Comparison of ENCODE assay signal across 13 cellular contexts in the genomic region with DNA sequence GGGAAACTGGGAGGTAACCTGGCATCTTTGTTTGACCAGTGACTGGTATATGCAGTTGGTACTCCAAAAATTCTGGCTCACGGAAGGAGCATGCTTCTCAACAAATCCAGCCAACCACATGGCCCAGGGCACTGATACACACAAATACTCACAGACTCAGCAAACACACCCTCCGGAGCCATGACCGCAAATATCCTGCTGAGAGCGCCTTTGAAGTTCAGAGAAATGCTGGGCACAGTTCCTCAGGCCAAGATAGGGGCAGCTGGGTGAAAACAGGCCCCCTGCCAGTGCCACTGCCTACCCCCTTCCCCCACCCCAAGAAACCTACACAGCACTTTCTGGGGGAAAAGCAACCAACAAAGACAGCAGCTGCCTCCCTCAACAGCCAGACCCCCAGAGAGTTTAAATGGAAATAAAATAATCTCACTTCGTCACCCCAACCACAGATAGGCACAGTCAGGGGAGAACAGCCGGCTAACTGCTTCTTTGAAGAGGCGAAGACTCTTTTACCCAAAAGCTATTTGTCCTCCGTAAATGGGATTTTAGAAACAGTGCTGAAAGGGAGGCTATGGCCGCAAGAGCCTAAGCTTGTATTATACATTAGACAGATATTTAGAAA.
DNase-seq lines count a peak whose midpoint lies in the region; ATAC-seq and TF ChIP-seq lines count a peak whose summit lies in the region.
"Had no signal": no experiment of that assay in that cellular context is flagged by ENCODE, and none has a peak within 500 bp of the region (broad histone marks: within the 10 kb centered on the region; RNA-seq: fewer than 3 reads in every experiment).

No MANE protein-coding gene starts in this region.

- H3K4me3 ChIP-seq in CD8-positive, alpha-beta T cell (ENCODE audit: low read depth, low read length), result no peak overlapping the region
- H3K4me3 ChIP-seq in BE2C (ENCODE audit: low read depth, low read length), result no peak overlapping the region
- H3K4me3 ChIP-seq: thoracic aorta had no signal

- H3K27me3 Mint-ChIP-seq in CD8-positive, alpha-beta T cell (ENCODE audit: low read depth), result peaks cover 4% of the 10 kb centered on the region

- POLR2A ChIA-PET in CD8-positive, alpha-beta T cell (lab: Charles Lee), result no interaction called here

- H3K36me3 Mint-ChIP-seq in CD8-positive, alpha-beta T cell, result no peaks in the 10 kb centered on the region
- H3K36me3 Mint-ChIP-seq: CD4-positive, alpha-beta memory T cell had no signal

- H3K4me1 Mint-ChIP-seq in CD8-positive, alpha-beta T cell (ENCODE audit: low read depth), result peaks cover 2% of the 10 kb centered on the region

- H3K27ac ChIP-seq in CD8-positive, alpha-beta T cell (ENCODE audit: low read depth, low read length), result no peak overlapping the region
- H3K27ac ChIP-seq: thoracic aorta had no signal

- intact Hi-C loops in CD8-positive, alpha-beta T cell (cut with DNase I, micrococcal nuclease), result no loop called here

- no peak overlapping the region for H3K27ac Mint-ChIP-seq in CD8-positive, alpha-beta T cell
- H3K27ac Mint-ChIP-seq: CD4-positive, alpha-beta memory T cell had no signal

- no peak for ATAC-seq in CD8-positive, alpha-beta T cell

- peak; percentile 69 for DNase-seq in A172 (ENCODE audit: low spot score)
- DNase-seq in ELF-1 (ENCODE audit: low read depth, low spot score), result peak; percentile 32
- DNase-seq in RPMI8226, result peak; percentile 89
- peak; percentile 79 for DNase-seq in foreskin melanocyte
- no peak for DNase-seq in OCI-M2 (lab: John Stamatoyannopoulos, UW; ENCODE audit: unreplicated experiment)
- no peak for DNase-seq in CD8-positive, alpha-beta T cell
- no peak for DNase-seq in BE2C
- no peak for DNase-seq in NCI-H226
- DNase-seq: activated gamma-delta T cell; CD4-positive, alpha-beta memory T cell; cortex of kidney; NK-92 treated with Interleukin-12 subunit alpha and Interleukin-12 subunit beta, amount 100 ng/mL, for 24 hours had no signal

- TF ChIP-seq CTCF in CD8-positive, alpha-beta T cell (IDR thresholded peaks at IDR 0.05), result no peak
- TF ChIP-seq CTCF in BE2C (IDR thresholded peaks at IDR 0.05; ENCODE audit: low read depth, low read length), result no peak

- no peaks in the 10 kb centered on the region for H3K9me3 Mint-ChIP-seq in CD8-positive, alpha-beta T cell
- H3K9me3 Mint-ChIP-seq: CD4-positive, alpha-beta memory T cell had no signal

- H3K9me3 ChIP-seq in CD8-positive, alpha-beta T cell (ENCODE audit: low read length), result no peaks in the 10 kb centered on the region
- no peaks in the 10 kb centered on the region for H3K9me3 ChIP-seq in BE2C
- H3K9me3 ChIP-seq: thoracic aorta had no signal

- H3K4me1 ChIP-seq in CD8-positive, alpha-beta T cell (ENCODE audit: insufficient read depth, low read length), result peaks cover 11% of the 10 kb centered on the region
- H3K4me1 ChIP-seq in BE2C, result peaks cover 7% of the 10 kb centered on the region

- H3K4me3 Mint-ChIP-seq in CD8-positive, alpha-beta T cell, result no peak overlapping the region

- H3K36me3 ChIP-seq in CD8-positive, alpha-beta T cell (ENCODE audit: insufficient read depth, low read length), result no peaks in the 10 kb centered on the region
- H3K36me3 ChIP-seq in BE2C, result no peaks in the 10 kb centered on the region
- H3K36me3 ChIP-seq: thoracic aorta had no signal

- CTCF ChIA-PET in CD8-positive, alpha-beta T cell (lab: Charles Lee), result interaction anchor here (1.0 kb wide), 1 partner anchor 20 kb away, joined by 3 read pairs; no protein-coding TSS in a partner anchor

- no peaks in the 10 kb centered on the region for H3K27me3 ChIP-seq in CD8-positive, alpha-beta T cell (ENCODE audit: insufficient read depth, low read length)
- no peaks in the 10 kb centered on the region for H3K27me3 ChIP-seq in BE2C

Comparison
In these comparisons a context has a peak if more than half of its experiments do, and no peak if none do; other contexts are left out.
1. DNase-seq: peak in A172 (single experiment), ELF-1 (single experiment), RPMI8226 (single experiment) and foreskin melanocyte (single experiment); none in OCI-M2 (single experiment), CD8-positive, alpha-beta T cell (0 of 7), BE2C (single experiment) and NCI-H226 (single experiment).